ENCODE assay signal across 16 cellular contexts in genomic region chr3:164030194-164030593, GRCh38.
DNase-seq lines count a peak whose midpoint lies in the region; ATAC-seq and TF ChIP-seq lines count a peak whose summit lies in the region.
"Had no signal": no experiment of that assay in that cellular context is flagged by ENCODE, and none has a peak within 500 bp of the region (broad histone marks: within the 10 kb centered on the region; RNA-seq: fewer than 3 reads in every experiment).

No MANE protein-coding gene starts in this region.

- no peak for ATAC-seq in GM23338
- ATAC-seq: CD8-positive, alpha-beta T cell had no signal

- H4K20me1 ChIP-seq in GM23338 (replicated peaks; ENCODE audit: insufficient read depth) (no peaks in the 10 kb centered on the region), SU-DHL-6 (ENCODE audit: low read depth, low read length) (no peaks in the 10 kb centered on the region)
- H4K20me1 ChIP-seq: BLaER1 treated with 17β-estradiol and CSF1 and Interleukin-3, amounts not matched to agents 10 nM and 100 nM had no signal

- TF ChIP-seq CTCF in GM23338 (conservative IDR thresholded peaks at IDR 0.05; ENCODE audit: low read depth in 2 of 2) (no peak), SU-DHL-6 (IDR thresholded peaks at IDR 0.05; ENCODE audit: insufficient read depth, low read length, poor library complexity, severe bottlenecking) (no peak), mesothelial cell of epicardium (IDR thresholded peaks at IDR 0.05; ENCODE audit: unreplicated experiment) (no peak), type B pancreatic cell (conservative IDR thresholded peaks at IDR 0.05) (no peak), stomach (IDR thresholded peaks at IDR 0.05) (no peak)

- H3K9ac ChIP-seq in SU-DHL-6 (ENCODE audit: low read length): no peak overlapping the region
- H3K9ac ChIP-seq: BLaER1 treated with 17β-estradiol and CSF1 and Interleukin-3, amounts not matched to agents 10 nM and 100 nM had no signal

- no peak overlapping the region for H3K27ac ChIP-seq in GM23338 (ENCODE audit: low read depth)
- H3K27ac ChIP-seq in SU-DHL-6 (ENCODE audit: low read depth, low read length): no peak overlapping the region
- no peak overlapping the region for H3K27ac ChIP-seq in stomach
- H3K27ac ChIP-seq: BLaER1 treated with 17β-estradiol and CSF1 and Interleukin-3, amounts not matched to agents 10 nM and 100 nM had no signal

- H3K36me3 Mint-ChIP-seq in GM23338 (ENCODE audit: low read depth) (no peaks in the 10 kb centered on the region), mesothelial cell of epicardium (no peaks in the 10 kb centered on the region), type B pancreatic cell (no peaks in the 10 kb centered on the region)
- H3K36me3 Mint-ChIP-seq: CD8-positive, alpha-beta T cell had no signal

- H3K9me2 ChIP-seq in GM23338 (ENCODE audit: insufficient read depth): no peaks in the 10 kb centered on the region
- H3K9me2 ChIP-seq in SU-DHL-6 (replicated peaks; ENCODE audit: insufficient read depth, low read length): no peaks in the 10 kb centered on the region

- H2AFZ ChIP-seq in GM23338 (no peak overlapping the region), SU-DHL-6 (ENCODE audit: low read depth, low read length, severe bottlenecking) (peak overlapping the region; percentile 78)

- no peak for TF ChIP-seq POLR2A in stomach (IDR thresholded peaks at IDR 0.05)

- TF ChIP-seq EP300 in stomach (IDR thresholded peaks at IDR 0.05): no peak

- no peaks in the 10 kb centered on the region for H3F3A ChIP-seq in GM23338 (replicated peaks; ENCODE audit: low read depth)
- no peaks in the 10 kb centered on the region for H3F3A ChIP-seq in SU-DHL-6 (ENCODE audit: insufficient read depth)

- no peaks in the 10 kb centered on the region for H3K27me3 ChIP-seq in GM23338 (ENCODE audit: insufficient read depth)
- H3K27me3 ChIP-seq in SU-DHL-6 (ENCODE audit: low read length): no peaks in the 10 kb centered on the region
- H3K27me3 ChIP-seq in stomach: no peaks in the 10 kb centered on the region
- H3K27me3 ChIP-seq: BLaER1 treated with 17β-estradiol and CSF1 and Interleukin-3, amounts not matched to agents 10 nM and 100 nM had no signal

- no peak overlapping the region for H3K4me3 ChIP-seq in GM23338
- H3K4me3 ChIP-seq in SU-DHL-6 (ENCODE audit: insufficient read depth, low read length, poor library complexity, severe bottlenecking): no peak overlapping the region
- H3K4me3 ChIP-seq in stomach: no peak overlapping the region
- H3K4me3 ChIP-seq: BLaER1 treated with 17β-estradiol and CSF1 and Interleukin-3, amounts not matched to agents 10 nM and 100 nM had no signal

- no peaks in the 10 kb centered on the region for H3K27me3 Mint-ChIP-seq in GM23338 (ENCODE audit: insufficient read depth, low read depth, poor library complexity)
- H3K27me3 Mint-ChIP-seq in mesothelial cell of epicardium (ENCODE audit: low read depth): no peaks in the 10 kb centered on the region
- H3K27me3 Mint-ChIP-seq in type B pancreatic cell: no peaks in the 10 kb centered on the region
- H3K27me3 Mint-ChIP-seq: B cell had no signal

- 58 to 70% (median 62%) methylated on average over 4 of the region's 4 CpGs for WGBS in stomach, 5 donors

- no peak overlapping the region for H3K4me2 ChIP-seq in GM23338
- H3K4me2 ChIP-seq in SU-DHL-6 (ENCODE audit: low read depth, low read length, poor library complexity, severe bottlenecking): no peak overlapping the region
- H3K4me2 ChIP-seq: BLaER1 treated with 17β-estradiol and CSF1 and Interleukin-3, amounts not matched to agents 10 nM and 100 nM had no signal

- H3K4me3 Mint-ChIP-seq in GM23338 (no peak overlapping the region), mesothelial cell of epicardium (peak overlapping the region; percentile 9), type B pancreatic cell (peak overlapping the region; percentile 52)
- H3K4me3 Mint-ChIP-seq: B cell; CD8-positive, alpha-beta T cell; H9 had no signal

- no peaks in the 10 kb centered on the region for H3K79me2 ChIP-seq in GM23338 (replicated peaks; ENCODE audit: insufficient read depth)
- H3K79me2 ChIP-seq in SU-DHL-6 (ENCODE audit: insufficient read depth, low read length): no peaks in the 10 kb centered on the region

- intact Hi-C loops in stomach (cut with DNase I; ENCODE audit: low total_unique reads): no loop called here

- H3K4me1 Mint-ChIP-seq in GM23338 (peaks cover 6% of the 10 kb centered on the region), mesothelial cell of epicardium (peaks cover 12% of the 10 kb centered on the region), type B pancreatic cell (ENCODE audit: unreplicated experiment) (no peaks in the 10 kb centered on the region)
- H3K4me1 Mint-ChIP-seq: B cell had no signal

- H3K36me3 ChIP-seq in GM23338 (ENCODE audit: insufficient read depth) (no peaks in the 10 kb centered on the region), SU-DHL-6 (ENCODE audit: low read length) (no peaks in the 10 kb centered on the region; the same call in 1 of the 2 replicates), stomach (no peaks in the 10 kb centered on the region)
- H3K36me3 ChIP-seq: BLaER1 treated with 17β-estradiol and CSF1 and Interleukin-3, amounts not matched to agents 10 nM and 100 nM had no signal

- H3K9me3 Mint-ChIP-seq in GM23338 (no peaks in the 10 kb centered on the region), mesothelial cell of epicardium (no peaks in the 10 kb centered on the region), type B pancreatic cell (no peaks in the 10 kb centered on the region)
- H3K9me3 Mint-ChIP-seq: H9 had no signal

- H3K27ac Mint-ChIP-seq in GM23338 (no peak overlapping the region), mesothelial cell of epicardium (peak overlapping the region; percentile 66), type B pancreatic cell (peak overlapping the region; percentile 71)
- H3K27ac Mint-ChIP-seq: B cell; CD8-positive, alpha-beta T cell had no signal

- H3K4me1 ChIP-seq in GM23338 (ENCODE audit: insufficient read depth) (no peaks in the 10 kb centered on the region), stomach (no peaks in the 10 kb centered on the region)
- H3K4me1 ChIP-seq: BLaER1 treated with 17β-estradiol and CSF1 and Interleukin-3, amounts not matched to agents 10 nM and 100 nM had no signal

- H3K9me3 ChIP-seq in SU-DHL-6 (ENCODE audit: insufficient read depth, low read length) (no peaks in the 10 kb centered on the region), stomach (no peaks in the 10 kb centered on the region)
- H3K9me3 ChIP-seq: BLaER1 treated with 17β-estradiol and CSF1 and Interleukin-3, amounts not matched to agents 10 nM and 100 nM had no signal

- peak; percentile 1 for DNase-seq in GM23338 (ENCODE audit: low spot score)
- DNase-seq in mesothelial cell of epicardium (ENCODE audit: low spot score in 2 of 2, unreplicated experiment in 2 of 2): no peak
- no peak for DNase-seq in type B pancreatic cell (ENCODE audit: extremely low spot score, unreplicated experiment)
- DNase-seq in RPMI8226: no peak
- no peak for DNase-seq in stomach
- no peak for DNase-seq in NCI-H2196 (lab: John Stamatoyannopoulos, UW; ENCODE audit: unreplicated experiment)
- DNase-seq: 8988T; CD8-positive, alpha-beta T cell; COR-L47; DMS 273 treated with DMSO at 0.1 percent for 48 hours; DMS79; GDM1; H9 had no signal

TF ChIP-seq in GM23338, 12 proteins besides CTCF, POLR2A, EP300 and RAD21 (continues in another document):
- TF ChIP-seq STAT1 (IDR thresholded peaks at IDR 0.05; ENCODE audit: unreplicated experiment) (no peak), REST (IDR thresholded peaks at IDR 0.05; ENCODE audit: unreplicated experiment) (no peak), EZH2phosphoT487 (IDR thresholded peaks at IDR 0.05; ENCODE audit: unreplicated experiment) (no peak), ZNF331 (CRISPR knock-in tag; IDR thresholded peaks at IDR 0.05; ENCODE audit: low read depth) (no peak), JUNB (IDR thresholded peaks at IDR 0.05; ENCODE audit: unreplicated experiment) (no peak), ZNF114 (CRISPR knock-in tag; IDR thresholded peaks at IDR 0.05) (no peak), CREB1 (CRISPR knock-in tag; IDR thresholded peaks at IDR 0.05; ENCODE audit: low read depth) (no peak)
